In genomic region chr6:153002613-153003293, GRCh38 we compare ENCODE assay signal across 1 cellular context.
TF ChIP-seq lines count a peak whose summit lies in the region.

MTRF1L (minus strand) TSS chr6:153002709; CDS start chr6:153002685, 24 bp downstream.

TF ChIP-seq in HepG2, 621 proteins besides CTCF, POLR2A, EP300 and RAD21 (continued from another document):
- TF ChIP-seq ZHX2 (IDR thresholded peaks at IDR 0.05; ENCODE audit: low read depth): no peak
- no peak for TF ChIP-seq ZHX2 (CRISPR knock-in tag; IDR thresholded peaks at IDR 0.05; ENCODE audit: borderline replicate concordance)
- no peak for TF ChIP-seq FOXA1 (IDR thresholded peaks at IDR 0.05)
- no peak for TF ChIP-seq FOXA1 (CRISPR knock-in tag; IDR thresholded peaks at IDR 0.05)
- peak; percentile 67 for TF ChIP-seq PAXIP1 (CRISPR knock-in tag; conservative IDR thresholded peaks at IDR 0.05)
- no peak for TF ChIP-seq CERS6 (CRISPR knock-in tag; IDR thresholded peaks at IDR 0.05)
- TF ChIP-seq RCOR2 (CRISPR knock-in tag; IDR thresholded peaks at IDR 0.05): no peak
- no peak for TF ChIP-seq ZUFSP (CRISPR knock-in tag; IDR thresholded peaks at IDR 0.05; ENCODE audit: borderline replicate concordance)
- no peak for TF ChIP-seq ZNF879 (CRISPR knock-in tag; IDR thresholded peaks at IDR 0.05)
- 0 out of 2 replicates have a peak, but pooled peaks have one; percentile 12 for TF ChIP-seq RERE (CRISPR knock-in tag; IDR thresholded peaks at IDR 0.05; ENCODE audit: low read depth)
- TF ChIP-seq ZNF660 (CRISPR knock-in tag; IDR thresholded peaks at IDR 0.05; ENCODE audit: borderline replicate concordance, low read depth): no peak
- no peak for TF ChIP-seq ZNF280D (CRISPR knock-in tag; IDR thresholded peaks at IDR 0.05)
- no peak; the same call in 1 of the 2 replicates for TF ChIP-seq SKIL (CRISPR knock-in tag; IDR thresholded peaks at IDR 0.05; ENCODE audit: borderline replicate concordance)
- no peak for TF ChIP-seq TIGD3 (CRISPR knock-in tag; IDR thresholded peaks at IDR 0.05; ENCODE audit: borderline replicate concordance)
- 0 out of 2 replicates have a peak, but pooled peaks have one; percentile 42 for TF ChIP-seq SATB2 (CRISPR knock-in tag; IDR thresholded peaks at IDR 0.05)
- peak; percentile 62; the same call in 1 of the 2 replicates for TF ChIP-seq CBX5 (CRISPR knock-in tag; IDR thresholded peaks at IDR 0.05; ENCODE audit: borderline replicate concordance)
- peak; percentile 36 for TF ChIP-seq ZBTB34 (CRISPR knock-in tag; IDR thresholded peaks at IDR 0.05)
